8 cellular contexts compared by ENCODE assay signal in genomic region chr12:120110550-120111501, GRCh38. TPM values are rescaled to one million over a fixed set of nuclear protein-coding genes. Genes with fewer than 3 reads are reported as not detected.
DNase-seq lines count a peak whose midpoint lies in the region; ATAC-seq and TF ChIP-seq lines count a peak whose summit lies in the region.

No MANE protein-coding gene starts in this region.

- H3K4me2 ChIP-seq in OCI-LY1 (ENCODE audit: low read length), result peak overlapping the region; percentile 56

- H3K4me1 Mint-ChIP-seq in activated naive CD4-positive, alpha-beta T cell treated with anti-CD3 and anti-CD28 coated beads, Interleukin-2, amount 50 U/mL, for 24 hours, result peaks cover 76% of the 10 kb centered on the region

- no peaks in the 10 kb centered on the region for H4K20me1 ChIP-seq in OCI-LY1 (ENCODE audit: insufficient read depth, low read length)

- peak overlapping the region; percentile 35; the same call in 1 of the 2 replicates for H3K9ac ChIP-seq in OCI-LY1 (ENCODE audit: low read length)

- peak; percentile 72 for ATAC-seq in HG02571 (IDR thresholded peaks at IDR 0.05; ENCODE audit: unreplicated experiment)
- ATAC-seq in aorta (ENCODE audit: low FRiP score), result peak; percentile 54

- H3K36me3 ChIP-seq in OCI-LY1 (ENCODE audit: insufficient read depth, low read length), result peaks cover 48% of the 10 kb centered on the region
- H3K36me3 ChIP-seq in mesodermal cell (ENCODE audit: control insufficient read depth, insufficient read depth, low read length), result peaks cover 71% of the 10 kb centered on the region
- no peaks in the 10 kb centered on the region for H3K36me3 ChIP-seq in aorta (ENCODE audit: control insufficient read depth in 1 of 2, insufficient read depth in 2 of 2, low read length in 1 of 2)

- peak overlapping the region; percentile 51 for H3K4me3 Mint-ChIP-seq in activated naive CD4-positive, alpha-beta T cell treated with anti-CD3 and anti-CD28 coated beads, Interleukin-2, amount 50 U/mL, for 24 hours

- no peaks in the 10 kb centered on the region for H3K9me3 ChIP-seq in OCI-LY1 (ENCODE audit: low read length)
- no peaks in the 10 kb centered on the region for H3K9me3 ChIP-seq in mesodermal cell (ENCODE audit: control insufficient read depth, low read length)
- H3K9me3 ChIP-seq in aorta (ENCODE audit: control insufficient read depth, low read length), result no peaks in the 10 kb centered on the region

- no peaks in the 10 kb centered on the region for H3K27me3 Mint-ChIP-seq in activated naive CD4-positive, alpha-beta T cell treated with anti-CD3 and anti-CD28 coated beads, Interleukin-2, amount 50 U/mL, for 24 hours

- intact Hi-C loops in aorta (cut with DNase I), result no loop called here

- H3K79me2 ChIP-seq in OCI-LY1 (ENCODE audit: insufficient read depth, low read length), result peaks cover 65% of the 10 kb centered on the region

- TF ChIP-seq CTCF in GM12875 (IDR thresholded peaks at IDR 0.05; ENCODE audit: borderline replicate concordance, insufficient read depth, low read depth, low read length) (no peak), OCI-LY1 (IDR thresholded peaks at IDR 0.05; ENCODE audit: low read length) (no peak)

- H3K4me1 ChIP-seq in OCI-LY1 (ENCODE audit: insufficient read depth, low read length, severe bottlenecking), result peaks cover 44% of the 10 kb centered on the region
- peaks cover 18% of the 10 kb centered on the region for H3K4me1 ChIP-seq in mesodermal cell (ENCODE audit: control insufficient read depth, insufficient read depth, low read length, poor library complexity, severe bottlenecking)
- peaks cover 3 to 10% of the 10 kb centered on the region in 2 donors for H3K4me1 ChIP-seq in aorta (ENCODE audit: control insufficient read depth in 1 of 2, insufficient read depth in 2 of 2, low read length in 2 of 2)

- peak overlapping the region; percentile 85 for H3K27ac ChIP-seq in OCI-LY1 (ENCODE audit: low read depth, low read length, poor library complexity, severe bottlenecking)
- H3K27ac ChIP-seq in mesodermal cell (ENCODE audit: low read depth, low read length, severe bottlenecking), result peak overlapping the region; percentile 10
- H3K27ac ChIP-seq in aorta (ENCODE audit: low read depth in 1 of 2, low read length in 2 of 2), result no peak overlapping the region

- H3F3A ChIP-seq in OCI-LY1 (ENCODE audit: insufficient read depth, low read length), result no peaks in the 10 kb centered on the region

- H3K4me3 ChIP-seq in GM12875 (ENCODE audit: low read depth, low read length), result peak overlapping the region; percentile 33
- peak overlapping the region; percentile 19 for H3K4me3 ChIP-seq in OCI-LY1 (ENCODE audit: low read depth, low read length, poor library complexity, severe bottlenecking)
- no peak overlapping the region for H3K4me3 ChIP-seq in mesodermal cell (ENCODE audit: extremely low read depth, insufficient read depth, low read length, poor library complexity, severe bottlenecking)
- H3K4me3 ChIP-seq in aorta (ENCODE audit: low read length in 2 of 2), result no peak overlapping the region

- no peaks in the 10 kb centered on the region for H3K9me3 Mint-ChIP-seq in activated naive CD4-positive, alpha-beta T cell treated with anti-CD3 and anti-CD28 coated beads, Interleukin-2, amount 50 U/mL, for 24 hours

- no peaks in the 10 kb centered on the region for H3K27me3 ChIP-seq in OCI-LY1 (ENCODE audit: insufficient read depth, low read length)
- H3K27me3 ChIP-seq in aorta (ENCODE audit: control insufficient read depth in 1 of 2, insufficient read depth in 2 of 2, low read length in 1 of 2), result no peaks in the 10 kb centered on the region

- H3K27ac Mint-ChIP-seq in activated naive CD4-positive, alpha-beta T cell treated with anti-CD3 and anti-CD28 coated beads, Interleukin-2, amount 50 U/mL, for 24 hours, result peak overlapping the region; percentile 92

- H3K36me3 Mint-ChIP-seq in activated naive CD4-positive, alpha-beta T cell treated with anti-CD3 and anti-CD28 coated beads, Interleukin-2, amount 50 U/mL, for 24 hours, result peaks cover 11% of the 10 kb centered on the region

- WGBS in mesodermal cell (ENCODE audit: insufficient coverage in 2 of 2), 2 experiments, result 78 to 80% methylated on average over 22 to 23 of the region's 26 CpGs
- WGBS in aorta, 2 donors, result 76 to 77% methylated on average over 26 of the region's 26 CpGs

- no peak overlapping the region for H2AFZ ChIP-seq in OCI-LY1 (ENCODE audit: low read length)

- no peaks in the 10 kb centered on the region for H3K9me2 ChIP-seq in OCI-LY1 (ENCODE audit: low read depth, low read length)

- DNase-seq in aorta, result peak; percentile 84 to 92
- no peak for DNase-seq in RPMI8226
- DNase-seq in NCI-H774 (lab: John Stamatoyannopoulos, UW), result no peak

RNA-seq across cellular contexts. Expression of gene RAB35, which starts 5.7 kb away (rescaled TPM):
- polyA plus RNA-seq in mesodermal cell (2013, experiment 1 of 2), result 36.8 TPM
- 30.6 TPM for polyA plus RNA-seq in mesodermal cell (2013, experiment 2 of 2)
- 10 to 100 TPM; 47.4 to 52.6 TPM for total RNA-seq in aorta
- polyA plus RNA-seq in aorta, result 10 to 100 TPM; 15.7 to 23.7 TPM

Comparison
In these comparisons a context has a peak if more than half of its experiments do, and no peak if none do; other contexts are left out.
1. H3K4me3 ChIP-seq: peak in GM12875 (single experiment) and OCI-LY1 (single experiment); none in mesodermal cell (single experiment) and aorta (0 of 2).
2. H3K27ac ChIP-seq: peak in OCI-LY1 (single experiment) and mesodermal cell (single experiment); none in aorta (0 of 2).
3. DNase-seq: peak in aorta (2 of 2); none in RPMI8226 (single experiment) and NCI-H774 (single experiment).